In the genomic region with DNA sequence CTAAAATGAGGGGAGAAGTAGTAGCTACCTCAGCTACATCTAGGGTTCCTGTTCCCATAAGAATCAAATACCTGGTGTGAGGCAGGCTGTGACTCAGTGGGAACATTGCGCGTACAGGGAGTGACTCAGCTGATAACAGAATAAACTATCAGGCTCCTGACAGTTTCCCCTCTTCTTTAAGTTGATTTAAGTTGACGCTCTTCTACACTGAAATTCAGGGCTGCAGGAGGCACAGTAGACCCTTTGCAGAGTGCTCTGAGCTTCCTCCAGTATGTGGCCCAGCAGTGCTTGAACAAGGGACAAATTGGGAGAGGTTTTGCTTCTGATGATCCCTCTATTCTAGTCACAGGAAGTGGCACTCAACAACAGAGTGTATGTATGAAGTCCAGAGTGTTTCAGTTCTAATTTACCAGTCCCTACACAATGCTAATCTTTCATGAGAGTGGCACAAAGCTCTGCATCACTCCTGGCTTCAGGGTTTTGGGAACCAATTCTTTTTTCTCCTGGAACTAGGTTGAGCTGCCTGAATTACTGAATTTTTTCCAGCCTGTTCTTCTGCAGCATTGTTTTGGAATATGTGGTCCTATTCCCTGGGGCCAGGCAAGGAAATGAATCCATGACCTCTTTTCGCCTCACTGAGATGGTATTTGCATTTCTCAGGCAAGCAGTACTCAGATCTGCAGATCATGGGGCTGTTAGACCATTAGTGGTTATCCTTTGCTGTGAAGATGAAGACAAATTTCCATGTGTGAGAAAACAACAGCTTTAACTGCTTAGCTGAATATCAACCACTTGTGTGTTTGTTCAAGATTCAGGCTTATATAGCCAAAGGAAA, we compare ENCODE assay signal across 8 cellular contexts. TPM values are rescaled to one million over a fixed set of nuclear protein-coding genes. Genes with fewer than 3 reads are reported as not detected.
DNase-seq lines count a peak whose midpoint lies in the region; ATAC-seq and TF ChIP-seq lines count a peak whose summit lies in the region.

No MANE protein-coding gene starts in this region.

- no peaks in the 10 kb centered on the region for H3K9me3 ChIP-seq in trophoblast cell (ENCODE audit: insufficient read depth, low read depth, low read length)

- H3K36me3 Mint-ChIP-seq in type B pancreatic cell: no peaks in the 10 kb centered on the region

- H3K4me2 ChIP-seq in trophoblast cell (ENCODE audit: low read length): no peak overlapping the region

- H3K27me3 Mint-ChIP-seq in type B pancreatic cell: peaks cover 4% of the 10 kb centered on the region

- H2BK12ac ChIP-seq in trophoblast cell (ENCODE audit: low read length): no peak overlapping the region

- H3K27ac Mint-ChIP-seq in type B pancreatic cell: no peak overlapping the region

- WGBS in trophoblast cell (ENCODE audit: extremely low coverage, insufficient coverage, insufficient read length): no CpG with 5 or more reads among the region's 4 CpGs

- H2AFZ ChIP-seq in trophoblast cell (ENCODE audit: insufficient read depth, low read length, poor library complexity): no peak overlapping the region

- ATAC-seq in GM19043 (IDR thresholded peaks at IDR 0.05; ENCODE audit: low read depth, unreplicated experiment) (peak; percentile 1), GM18502 (IDR thresholded peaks at IDR 0.05; ENCODE audit: poor library complexity, unreplicated experiment) (no peak)

- no peaks in the 10 kb centered on the region for H3K79me1 ChIP-seq in trophoblast cell (ENCODE audit: low read length)

- no peak overlapping the region for H3K4me3 ChIP-seq in trophoblast cell (ENCODE audit: low read depth, low read length)

- H2BK120ac ChIP-seq in trophoblast cell (ENCODE audit: insufficient read depth, low read length, poor library complexity): no peak overlapping the region

- no peak overlapping the region for H4K91ac ChIP-seq in trophoblast cell (ENCODE audit: low read depth, low read length)

- no peak overlapping the region for H3K4ac ChIP-seq in trophoblast cell (ENCODE audit: low read depth, low read length)

- H3K27ac ChIP-seq in trophoblast cell (ENCODE audit: low read depth, low read length): peak overlapping the region; percentile 10

- H3K79me2 ChIP-seq in trophoblast cell (ENCODE audit: control insufficient read depth, insufficient read depth, low read length, poor library complexity): no peaks in the 10 kb centered on the region

- no peak overlapping the region for H2BK5ac ChIP-seq in trophoblast cell (ENCODE audit: low read depth, low read length, poor library complexity)

- H3K27me3 ChIP-seq in trophoblast cell (ENCODE audit: insufficient read depth, low read length): no peaks in the 10 kb centered on the region

- H3K14ac ChIP-seq in trophoblast cell (ENCODE audit: low read length): no peak overlapping the region

- DNase-seq in NCI-H226 (peak; percentile 89), dermis blood vessel endothelial cell (peak; percentile 61), trophoblast cell (peak; percentile 47 to 61), type B pancreatic cell (ENCODE audit: extremely low spot score, unreplicated experiment) (no peak), amniotic stem cell (lab: John Stamatoyannopoulos, UW) (no peak)
- no peak for DNase-seq in activated effector memory CD4-positive, alpha-beta T cell treated with anti-CD3 and anti-CD28 coated beads, Interleukin-2, amount 50 U/mL, for 16 hours

- no peak overlapping the region for H4K8ac ChIP-seq in trophoblast cell (ENCODE audit: low read depth, low read length)

- H3K18ac ChIP-seq in trophoblast cell (ENCODE audit: low read length): no peak overlapping the region

- no peak overlapping the region for H3K23ac ChIP-seq in trophoblast cell (ENCODE audit: low read length)

- H3K9ac ChIP-seq in trophoblast cell (ENCODE audit: low read length): no peak overlapping the region

- H4K12ac ChIP-seq in trophoblast cell (ENCODE audit: low read depth, low read length): no peak overlapping the region

- peaks cover 3 to 8% of the 10 kb centered on the region in 2 experiments for H3K4me1 ChIP-seq in trophoblast cell (ENCODE audit: control insufficient read depth in 1 of 2, insufficient read depth in 2 of 2, low read length in 2 of 2)

- no peak overlapping the region for H2AK5ac ChIP-seq in trophoblast cell (ENCODE audit: low read length)

- peaks cover 5% of the 10 kb centered on the region in 2 experiments for H3K36me3 ChIP-seq in trophoblast cell (ENCODE audit: control insufficient read depth in 1 of 2, insufficient read depth in 2 of 2, low read length in 2 of 2)

- no peak overlapping the region for H3K4me3 Mint-ChIP-seq in type B pancreatic cell

- TF ChIP-seq CTCF in type B pancreatic cell (conservative IDR thresholded peaks at IDR 0.05): no peak

- peaks cover 12% of the 10 kb centered on the region for H3K4me1 Mint-ChIP-seq in type B pancreatic cell (ENCODE audit: unreplicated experiment)

- no peaks in the 10 kb centered on the region for H3K9me3 Mint-ChIP-seq in type B pancreatic cell

RNA-seq across cellular contexts. Expression of gene GPR171, which starts 25.5 kb away (rescaled TPM):
- not detected in 2 replicates for total RNA-seq in dermis blood vessel endothelial cell
- 0.04 TPM in 1 of 2 replicates, not detected in the other for polyA plus RNA-seq in trophoblast cell (2013)
- total RNA-seq in type B pancreatic cell (ENCODE audit: low replicate concordance): not detected in 2 replicates

RNA-seq across cellular contexts. Expression of gene P2RY14, which starts 49.8 kb away (rescaled TPM):
- total RNA-seq in dermis blood vessel endothelial cell: not detected in 2 replicates
- polyA plus RNA-seq in trophoblast cell (2013): not detected in 2 replicates
- total RNA-seq in type B pancreatic cell (ENCODE audit: low replicate concordance): 0.14 and 0.60 TPM in 2 replicates

Comparison
In these comparisons a context has a peak if more than half of its experiments do, and no peak if none do; other contexts are left out.
1. DNase-seq: peak in NCI-H226 (single experiment), dermis blood vessel endothelial cell (single experiment) and trophoblast cell (2 of 2); none in activated effector memory CD4-positive, alpha-beta T cell treated with anti-CD3 and anti-CD28 coated beads, Interleukin-2, amount 50 U/mL, for 16 hours (single experiment), type B pancreatic cell (single experiment) and amniotic stem cell (single experiment).